Comparison of ENCODE assay signal across 1 cellular context in the genomic region with DNA sequence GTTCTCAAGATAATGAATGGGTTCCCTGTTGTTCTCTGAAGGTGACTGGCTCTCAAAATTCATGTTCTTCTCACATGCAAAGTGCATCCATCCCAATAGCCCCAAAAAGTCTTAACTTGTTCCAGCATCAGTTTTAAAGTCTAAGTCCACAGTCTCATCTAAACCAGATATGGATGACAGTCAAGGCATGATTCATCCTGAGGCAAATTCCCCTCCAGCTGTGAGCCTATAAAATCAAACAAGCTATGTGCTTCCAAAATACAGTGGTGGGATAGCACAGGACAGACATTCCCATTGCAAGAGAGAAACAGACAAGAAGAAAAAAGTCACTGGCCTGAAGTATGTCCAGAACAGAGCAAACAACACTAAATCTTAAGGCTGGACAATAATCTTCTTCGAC.
TF ChIP-seq lines count a peak whose summit lies in the region.

No MANE protein-coding gene starts in this region.

TF ChIP-seq in IMR-90, 13 proteins besides CTCF, POLR2A, EP300 and RAD21:
- TF ChIP-seq, protein P1, sequence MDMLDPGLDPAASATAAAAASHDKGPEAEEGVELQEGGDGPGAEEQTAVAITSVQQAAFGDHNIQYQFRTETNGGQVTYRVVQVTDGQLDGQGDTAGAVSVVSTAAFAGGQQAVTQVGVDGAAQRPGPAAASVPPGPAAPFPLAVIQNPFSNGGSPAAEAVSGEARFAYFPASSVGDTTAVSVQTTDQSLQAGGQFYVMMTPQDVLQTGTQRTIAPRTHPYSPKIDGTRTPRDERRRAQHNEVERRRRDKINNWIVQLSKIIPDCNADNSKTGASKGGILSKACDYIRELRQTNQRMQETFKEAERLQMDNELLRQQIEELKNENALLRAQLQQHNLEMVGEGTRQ (IDR thresholded peaks at IDR 0.05; ENCODE audit: low read depth, low read length), result no peak
